ENCODE assay signal across 1 cellular context in the genomic region with DNA sequence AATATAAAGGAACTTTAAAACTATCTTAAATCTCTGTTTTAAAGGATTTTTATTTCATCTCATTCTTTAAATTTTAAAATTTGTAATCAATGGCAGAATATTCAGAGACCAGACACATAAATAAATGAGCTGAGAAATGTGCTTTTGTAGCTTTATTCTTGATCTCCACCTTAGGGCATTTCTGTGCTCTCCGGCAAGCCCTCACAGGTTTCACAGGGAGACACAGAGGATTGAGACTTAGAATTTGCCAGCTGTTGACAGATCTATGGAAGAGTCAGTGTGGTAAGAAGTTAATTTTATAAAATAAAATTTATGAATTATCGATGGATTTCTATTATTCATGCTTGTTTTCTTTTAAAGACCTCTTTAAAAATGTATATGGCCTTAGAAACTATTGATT.
TF ChIP-seq lines count a peak whose summit lies in the region.

No MANE protein-coding gene starts in this region.

TF ChIP-seq in GM23338, 12 proteins besides CTCF, POLR2A, EP300 and RAD21 (continued from another document):
- TF ChIP-seq, protein P1, sequence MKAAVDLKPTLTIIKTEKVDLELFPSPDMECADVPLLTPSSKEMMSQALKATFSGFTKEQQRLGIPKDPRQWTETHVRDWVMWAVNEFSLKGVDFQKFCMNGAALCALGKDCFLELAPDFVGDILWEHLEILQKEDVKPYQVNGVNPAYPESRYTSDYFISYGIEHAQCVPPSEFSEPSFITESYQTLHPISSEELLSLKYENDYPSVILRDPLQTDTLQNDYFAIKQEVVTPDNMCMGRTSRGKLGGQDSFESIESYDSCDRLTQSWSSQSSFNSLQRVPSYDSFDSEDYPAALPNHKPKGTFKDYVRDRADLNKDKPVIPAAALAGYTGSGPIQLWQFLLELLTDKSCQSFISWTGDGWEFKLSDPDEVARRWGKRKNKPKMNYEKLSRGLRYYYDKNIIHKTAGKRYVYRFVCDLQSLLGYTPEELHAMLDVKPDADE (IDR thresholded peaks at IDR 0.05), result no peak
- TF ChIP-seq ZNF462 (CRISPR knock-in tag; IDR thresholded peaks at IDR 0.05) (no peak), ZNF331 (CRISPR knock-in tag; IDR thresholded peaks at IDR 0.05; ENCODE audit: low read depth) (no peak), EZH2 (IDR thresholded peaks at IDR 0.05; ENCODE audit: low read depth, unreplicated experiment) (no peak), CREB1 (CRISPR knock-in tag; IDR thresholded peaks at IDR 0.05; ENCODE audit: low read depth) (no peak)
